Comparison of ENCODE assay signal across 8 cellular contexts in the genomic region with DNA sequence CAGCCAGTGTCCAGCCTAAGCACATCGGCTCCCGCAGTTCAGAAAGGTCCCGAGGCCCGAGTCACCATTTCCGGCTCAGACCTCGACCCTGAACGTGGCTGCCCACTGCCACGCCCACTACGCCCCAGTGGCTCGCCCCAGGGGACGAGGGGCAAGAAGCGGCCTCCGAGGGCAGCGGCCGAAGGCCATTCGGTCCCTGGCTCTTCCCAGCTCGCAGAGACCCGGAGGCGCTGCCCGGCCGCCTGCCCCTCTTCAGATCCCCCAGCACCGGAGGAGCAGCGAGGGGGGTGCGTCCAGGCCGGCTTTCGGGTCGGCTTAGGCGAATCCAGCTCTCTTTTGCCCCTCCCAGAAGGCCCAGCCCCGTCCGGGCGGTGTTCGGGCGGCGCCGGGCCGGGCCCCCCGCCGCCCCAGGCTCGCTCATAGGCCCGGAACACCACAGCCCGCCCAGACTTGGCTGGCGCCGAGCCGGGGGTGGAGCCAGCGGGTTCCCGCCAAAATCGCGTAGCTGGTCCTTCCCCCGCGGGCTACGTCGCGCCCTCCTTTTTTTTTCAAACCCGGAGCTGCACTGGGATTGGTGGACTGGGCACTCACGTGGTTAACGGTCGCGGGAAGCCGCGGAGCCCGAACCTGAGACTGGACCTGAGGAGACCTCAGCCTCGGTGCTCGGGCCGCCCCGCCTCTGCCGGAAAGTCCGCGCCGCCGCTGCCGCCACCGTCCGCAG. TPM values are rescaled to one million over a fixed set of nuclear protein-coding genes. Genes with fewer than 3 reads are reported as not detected.
DNase-seq lines count a peak whose midpoint lies in the region; ATAC-seq and TF ChIP-seq lines count a peak whose summit lies in the region.

Gene WEE1, plus strand, starts transcription at position 617 of the 721 bp plus-strand sequence. CDS start 264 bp downstream, outside the sequence.

- peak within 1 kb of the TSS; percentile 71 for H3K4me3 ChIP-seq in Jurkat, Clone E6-1 (ENCODE audit: low read length)
- peak within 1 kb of the TSS; percentile 84 for H3K4me3 ChIP-seq in PC-3 (ENCODE audit: low read length)
- H3K4me3 ChIP-seq in epithelial cell of proximal tubule (ENCODE audit: low read depth, low read length): peak within 1 kb of the TSS; percentile 83

- POLR2A ChIA-PET in PC-3 (lab: Charles Lee; ENCODE audit: unreplicated experiment): interaction anchor here (0.5 to 1.6 kb wide), 14 partner anchors 9 to 477 kb away, joined by 3 to 14 read pairs (median 4); partner anchors contain the start of gene ZNF143

- intact Hi-C loops in PC-3 (cut with micrococcal nuclease): loop anchor here (10.0 kb wide), 1 partner anchor 888 kb away; the partner anchor contains the start of genes RPL27A and TRIM66

- peak within 1 kb of the TSS; percentile 98 for H3K9ac ChIP-seq in PC-3 (ENCODE audit: low read length)

- H2AFZ ChIP-seq in PC-3 (ENCODE audit: low read length): peak within 1 kb of the TSS; percentile 76

- DNase-seq in DMS53 (lab: John Stamatoyannopoulos, UW) (peak; percentile 99), PC-3 (peak; percentile 98), activated T-cell treated with anti-CD3 and anti-CD28 coated beads for 48 hours (ENCODE audit: low read depth) (peak; percentile 99), epithelial cell of proximal tubule (ENCODE audit: low read depth) (peak; percentile 75), mucosa of gallbladder (ENCODE audit: low spot score) (peak; percentile 99)
- peak; percentile 97 for DNase-seq in Jurkat, Clone E6-1 (ENCODE audit: low read depth, low spot score)
- DNase-seq in stimulated activated CD8-positive, alpha-beta memory T cell treated with anti-CD3 and anti-CD28 coated beads, Interleukin-4, amount 100 ng/mL, for 24 hours (ENCODE audit: low read depth): peak; percentile 97

- H3K27me3 ChIP-seq in PC-3 (ENCODE audit: low read length): no peaks in the 10 kb centered on the region

- CTCF ChIA-PET in PC-3 (lab: Charles Lee): interaction anchor here (0.6 to 1.2 kb wide), 3 partner anchors 10 to 67 kb away, joined by 3 to 5 read pairs (median 3); no protein-coding TSS in a partner anchor

- H3K4me1 ChIP-seq in PC-3 (ENCODE audit: insufficient read depth, low read length): peaks cover 48% of the 10 kb centered on the region

- peak; percentile 83 for ATAC-seq in GM21717 (IDR thresholded peaks at IDR 0.05; ENCODE audit: unreplicated experiment)
- peak; percentile 80 for ATAC-seq in PC-3

- H3K4me2 ChIP-seq in PC-3 (ENCODE audit: low read length): peak within 1 kb of the TSS; percentile 97

- H3K79me2 ChIP-seq in PC-3 (ENCODE audit: low read length): peaks cover 46% of the 10 kb centered on the region

- H3K9me2 ChIP-seq in PC-3 (replicated peaks; ENCODE audit: low read length): no peaks in the 10 kb centered on the region

- TF ChIP-seq CTCF in PC-3 (conservative IDR thresholded peaks at IDR 0.05; ENCODE audit: low read depth, low read length) (no peak), epithelial cell of proximal tubule (conservative IDR thresholded peaks at IDR 0.05; ENCODE audit: low read depth, low read length) (no peak)

- no peaks in the 10 kb centered on the region for H3F3A ChIP-seq in PC-3 (ENCODE audit: low read length, unreplicated experiment)

- no TSS peak for BruUV-seq in PC-3 (replicated peaks; lab: Mats Ljungman, UMichigan)

- H4K20me1 ChIP-seq in PC-3 (ENCODE audit: low read length): peaks cover 37% of the 10 kb centered on the region

- peaks cover 27% of the 10 kb centered on the region for H3K36me3 ChIP-seq in PC-3 (ENCODE audit: low read depth, low read length)

- no peaks in the 10 kb centered on the region for H3K9me3 ChIP-seq in PC-3 (ENCODE audit: low read length)

- H3K27ac ChIP-seq in PC-3 (ENCODE audit: low read length): peak within 1 kb of the TSS; percentile 90

RNA-seq across cellular contexts. Expression of gene WEE1, which starts in this region (rescaled TPM):
- 42.7 TPM for polyA plus RNA-seq in Jurkat, Clone E6-1 (2012; ENCODE audit: insufficient read depth, insufficient read length)
- total RNA-seq in PC-3 (2014; rRNA removed) (45.1 and 46.9 TPM in 2 replicates), epithelial cell of proximal tubule (61.2 and 105 TPM in 2 replicates), mucosa of gallbladder (108 TPM)

Comparison
In these comparisons a context has a peak if more than half of its experiments do, and no peak if none do; other contexts are left out.
1. Peak in every context shown above with its lines: DNase-seq, ATAC-seq, H3K4me3 ChIP-seq and H3K27ac ChIP-seq.